In the genomic region with DNA sequence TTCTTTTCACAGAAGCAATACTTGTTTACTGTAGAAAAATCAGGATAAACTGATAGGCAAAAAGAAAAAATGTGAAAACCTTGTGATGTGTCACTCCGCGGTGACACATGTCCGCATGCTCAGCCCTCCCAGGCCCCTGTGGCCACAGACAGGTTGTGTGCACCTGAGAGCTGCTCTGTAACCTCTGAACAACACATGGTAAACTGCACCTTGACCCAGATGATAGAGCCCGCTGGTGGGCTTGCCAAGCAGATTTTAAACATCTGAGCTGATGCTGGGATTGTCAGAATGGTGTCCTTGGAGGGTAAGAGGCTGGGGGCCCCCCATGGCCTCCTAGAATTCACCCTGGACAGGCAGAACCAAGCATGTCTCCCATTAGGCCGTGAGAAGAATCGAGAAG, we compare ENCODE assay signal across 15 cellular contexts. TPM values are rescaled to one million over a fixed set of nuclear protein-coding genes. Genes with fewer than 3 reads are reported as not detected.
A peak's percentile ranks its signal among the peaks of the same experiment; 100 is the strongest.
DNase-seq lines count a peak whose midpoint lies in the region; ATAC-seq and TF ChIP-seq lines count a peak whose summit lies in the region.
"Had no signal": no experiment of that assay in that cellular context is flagged by ENCODE, and none has a peak within 500 bp of the region (broad histone marks: within the 10 kb centered on the region; RNA-seq: fewer than 3 reads in every experiment).

No MANE protein-coding gene starts in this region.

- TF ChIP-seq POLR2A in body of pancreas (IDR thresholded peaks at IDR 0.05) (no peak), prostate gland (IDR thresholded peaks at IDR 0.05) (no peak), tibial nerve (IDR thresholded peaks at IDR 0.05) (no peak)

- TF ChIP-seq CTCF in body of pancreas (IDR thresholded peaks at IDR 0.05): no peak
- TF ChIP-seq CTCF in foreskin keratinocyte (conservative IDR thresholded peaks at IDR 0.05): no peak
- no peak for TF ChIP-seq CTCF in prostate gland (IDR thresholded peaks at IDR 0.05)
- no peak for TF ChIP-seq CTCF in tibial nerve (IDR thresholded peaks at IDR 0.05)
- TF ChIP-seq CTCF in colonic mucosa (IDR thresholded peaks at IDR 0.05): no peak

- no peaks in the 10 kb centered on the region for H3K27me3 Mint-ChIP-seq in activated naive CD4-positive, alpha-beta T cell treated with anti-CD3 and anti-CD28 coated beads, Interleukin-2, amount 10 ng/mL, durations not matched to agents 7 days and 5 days
- H3K27me3 Mint-ChIP-seq: stimulated activated naive CD8-positive, alpha-beta T cell treated with anti-CD3 and anti-CD28 coated beads, Interleukin-15, amount 100 ng/mL, for 72 hours had no signal

- DNase-seq in body of pancreas: peak; percentile 58 to 73 (median 68)
- no peak for DNase-seq in foreskin keratinocyte
- no peak for DNase-seq in prostate gland (ENCODE audit: low spot score)
- no peak for DNase-seq in tibial nerve (ENCODE audit: low spot score in 2 of 2)
- DNase-seq in activated naive CD4-positive, alpha-beta T cell treated with anti-CD3 and anti-CD28 coated beads, Interleukin-2, amount 10 ng/mL, durations not matched to agents 7 days and 5 days: no peak
- no peak for DNase-seq in colonic mucosa
- no peak for DNase-seq in NCI-H2196 treated with DMSO at 0.1 percent for 48 hours (lab: John Stamatoyannopoulos, UW; ENCODE audit: unreplicated experiment)
- DNase-seq: activated effector memory CD4-positive, alpha-beta T cell treated with anti-CD3 and anti-CD28 coated beads, Interleukin-2, amount 50 U/mL, for 16 hours; hippocampal formation; Kasumi-1; NCI-H1105 treated with DMSO at 0.1 percent for 48 hours; SIG-M5; stimulated activated naive CD8-positive, alpha-beta T cell treated with anti-CD3 and anti-CD28 coated beads, Interleukin-15, amount 100 ng/mL, for 72 hours had no signal

- no peak overlapping the region for H3K27ac Mint-ChIP-seq in activated naive CD4-positive, alpha-beta T cell treated with anti-CD3 and anti-CD28 coated beads, Interleukin-2, amount 10 ng/mL, durations not matched to agents 7 days and 5 days
- H3K27ac Mint-ChIP-seq: T-helper 2 cell treated with Interferon-gamma antibody and Interleukin-4, amounts not matched to agents 5 μg/mL and 100 μg/mL, for 36 hours had no signal

- H3K4me3 ChIP-seq in body of pancreas (no peak overlapping the region), prostate gland (no peak overlapping the region), tibial nerve (no peak overlapping the region), colonic mucosa (no peak overlapping the region)

- H3K9ac ChIP-seq in colonic mucosa (ENCODE audit: low read depth in 2 of 2, low read length in 2 of 2): no peak overlapping the region

- H3K9me3 ChIP-seq in body of pancreas (no peaks in the 10 kb centered on the region), prostate gland (no peaks in the 10 kb centered on the region), tibial nerve (no peaks in the 10 kb centered on the region), colonic mucosa (no peaks in the 10 kb centered on the region)

- CTCF ChIA-PET in activated naive CD4-positive, alpha-beta T cell treated with anti-CD3 and anti-CD28 coated beads, Interleukin-2, amount 10 ng/mL, durations not matched to agents 7 days and 5 days (lab: Charles Lee): no interaction called here

- no peaks in the 10 kb centered on the region for H3K9me3 Mint-ChIP-seq in activated naive CD4-positive, alpha-beta T cell treated with anti-CD3 and anti-CD28 coated beads, Interleukin-2, amount 10 ng/mL, durations not matched to agents 7 days and 5 days
- H3K9me3 Mint-ChIP-seq: stimulated activated naive CD8-positive, alpha-beta T cell treated with anti-CD3 and anti-CD28 coated beads, Interleukin-15, amount 100 ng/mL, for 72 hours; T-helper 2 cell treated with Interferon-gamma antibody and Interleukin-4, amounts not matched to agents 5 μg/mL and 100 μg/mL, for 36 hours had no signal

- TF ChIP-seq EP300 in tibial nerve (IDR thresholded peaks at IDR 0.05): no peak

- no peaks in the 10 kb centered on the region for H3K36me3 ChIP-seq in body of pancreas (replicated peaks in 1 of 2; ENCODE audit: insufficient read depth in 1 of 2, low read depth in 2 of 2)
- H3K36me3 ChIP-seq in prostate gland: no peaks in the 10 kb centered on the region
- peaks cover 0 to 62% (median 0%) of the 10 kb centered on the region in 3 donors for H3K36me3 ChIP-seq in tibial nerve
- H3K36me3 ChIP-seq in colonic mucosa: no peaks in the 10 kb centered on the region

- ATAC-seq in body of pancreas (peak; percentile 30), foreskin keratinocyte (peak; percentile 19)
- ATAC-seq: activated CD4-positive, CD25-positive, alpha-beta regulatory T cell treated with anti-CD3 and anti-CD28 coated beads, Interleukin-2, amount 50 U/mL, for 24 hours; stimulated activated naive CD8-positive, alpha-beta T cell treated with anti-CD3 and anti-CD28 coated beads, Interleukin-15, amount 100 ng/mL, for 72 hours had no signal

- H3K36me3 Mint-ChIP-seq in activated naive CD4-positive, alpha-beta T cell treated with anti-CD3 and anti-CD28 coated beads, Interleukin-2, amount 10 ng/mL, durations not matched to agents 7 days and 5 days: peaks cover 4% of the 10 kb centered on the region

- no peak overlapping the region for H3K4me3 Mint-ChIP-seq in activated naive CD4-positive, alpha-beta T cell treated with anti-CD3 and anti-CD28 coated beads, Interleukin-2, amount 10 ng/mL, durations not matched to agents 7 days and 5 days
- H3K4me3 Mint-ChIP-seq: stimulated activated naive CD8-positive, alpha-beta T cell treated with anti-CD3 and anti-CD28 coated beads, Interleukin-15, amount 100 ng/mL, for 72 hours; T-helper 2 cell treated with Interferon-gamma antibody and Interleukin-4, amounts not matched to agents 5 μg/mL and 100 μg/mL, for 36 hours had no signal

- H3K27me3 ChIP-seq in body of pancreas: no peaks in the 10 kb centered on the region
- H3K27me3 ChIP-seq in foreskin keratinocyte: peaks cover 6% of the 10 kb centered on the region
- H3K27me3 ChIP-seq in prostate gland (replicated peaks; ENCODE audit: insufficient read depth): no peaks in the 10 kb centered on the region
- no peaks in the 10 kb centered on the region for H3K27me3 ChIP-seq in tibial nerve
- no peaks in the 10 kb centered on the region for H3K27me3 ChIP-seq in colonic mucosa

- H3K4me1 ChIP-seq in body of pancreas (peaks cover 74% of the 10 kb centered on the region), foreskin keratinocyte (no peaks in the 10 kb centered on the region), prostate gland (replicated peaks) (no peaks in the 10 kb centered on the region), tibial nerve (peaks cover 0 to 40% (median 16%) of the 10 kb centered on the region in 4 donors), colonic mucosa (peaks cover 1% of the 10 kb centered on the region)

- peaks cover 8% of the 10 kb centered on the region for H3K4me1 Mint-ChIP-seq in activated naive CD4-positive, alpha-beta T cell treated with anti-CD3 and anti-CD28 coated beads, Interleukin-2, amount 10 ng/mL, durations not matched to agents 7 days and 5 days

- intact Hi-C loops in body of pancreas (cut with DNase I): no loop called here
- intact Hi-C loops in prostate gland (cut with DNase I): no loop called here
- intact Hi-C loops in colonic mucosa (cut with DNase I): no loop called here

- H3K27ac ChIP-seq in body of pancreas (peak overlapping the region; percentile 90 to 98 (median 97)), foreskin keratinocyte (no peak overlapping the region), prostate gland (peak overlapping the region; percentile 60 to 76), tibial nerve (peak overlapping the region; percentile 79 to 96 (median 85)), colonic mucosa (no peak overlapping the region)

- 32 to 39% methylated on average over 6 of the region's 6 CpGs for WGBS in body of pancreas, 2 donors
- 75% methylated on average over 6 of the region's 6 CpGs for WGBS in prostate gland
- 82 to 94% methylated on average over 6 of the region's 6 CpGs for WGBS in tibial nerve, 2 donors

RNA-seq across cellular contexts. Expression of gene DHRS12, which starts 33.8 kb away (rescaled TPM):
- 10 to 100 TPM in 1 of 2 donors, 1 to 10 TPM in 1; 4.0 to 38.7 TPM for total RNA-seq in body of pancreas
- 2.2 and 2.6 TPM in 2 replicates for total RNA-seq in foreskin keratinocyte
- 4.7 and 5.0 TPM in 2 replicates for polyA plus RNA-seq in foreskin keratinocyte
- 10 to 100 TPM; 18.7 to 19.8 TPM for total RNA-seq in prostate gland
- 10 to 100 TPM; 12.3 to 19.5 (median 16.7) TPM for total RNA-seq in tibial nerve
- total RNA-seq in colonic mucosa: 10 to 100 TPM in 1 of 2 donors, 1 to 10 TPM in 1; 6.6 to 12.4 TPM

Comparison
In these comparisons a context has a peak if more than half of its experiments do, and no peak if none do; other contexts are left out.
1. DNase-seq: peak in body of pancreas (4 of 4); none in foreskin keratinocyte (0 of 2), prostate gland (single experiment), tibial nerve (0 of 2), activated naive CD4-positive, alpha-beta T cell treated with anti-CD3 and anti-CD28 coated beads, Interleukin-2, amount 10 ng/mL, durations not matched to agents 7 days and 5 days (single experiment), colonic mucosa (single experiment) and NCI-H2196 treated with DMSO at 0.1 percent for 48 hours (single experiment).
2. H3K27ac ChIP-seq: peak in body of pancreas (4 of 4), prostate gland (2 of 2) and tibial nerve (4 of 4); none in foreskin keratinocyte (single experiment) and colonic mucosa (single experiment).